21 cellular contexts compared by ENCODE assay signal in the genomic region with DNA sequence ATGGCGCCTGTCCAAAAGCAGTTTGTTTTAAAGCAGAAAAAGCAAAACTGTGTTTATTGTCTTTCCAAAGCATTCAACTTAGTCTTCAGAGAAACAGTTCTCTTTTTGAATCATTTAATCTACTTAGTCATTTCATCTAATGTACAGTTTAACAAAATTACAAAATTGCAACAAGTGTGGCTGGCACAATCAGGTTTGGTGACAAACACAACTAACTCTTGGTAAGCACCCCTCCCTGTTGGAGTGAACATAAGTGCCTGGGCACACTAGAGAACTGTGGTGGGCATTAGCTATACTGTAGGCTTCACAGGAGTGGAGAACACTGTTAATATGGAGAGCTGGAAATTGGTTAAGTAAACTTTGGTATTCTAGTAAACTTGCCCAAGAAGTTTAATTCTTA. TPM values are rescaled to one million over a fixed set of nuclear protein-coding genes. Genes with fewer than 3 reads are reported as not detected.
DNase-seq lines count a peak whose midpoint lies in the region; ATAC-seq, FAIRE-seq and TF ChIP-seq lines count a peak whose summit lies in the region.
"Had no signal": no experiment of that assay in that cellular context is flagged by ENCODE, and none has a peak within 500 bp of the region (broad histone marks: within the 10 kb centered on the region; RNA-seq: fewer than 3 reads in every experiment).

No MANE protein-coding gene starts in this region.

- H3K4me1 Mint-ChIP-seq in CD4-positive, alpha-beta T cell (ENCODE audit: low read depth) = peaks cover 64% of the 10 kb centered on the region
- H3K4me1 Mint-ChIP-seq in activated CD4-positive, alpha-beta memory T cell treated with anti-CD3 and anti-CD28 coated beads for 36 hours (ENCODE audit: low read depth) = peaks cover 59% of the 10 kb centered on the region
- peaks cover 55 to 65% of the 10 kb centered on the region in 2 donors for H3K4me1 Mint-ChIP-seq in immature natural killer cell
- H3K4me1 Mint-ChIP-seq in mesothelial cell of epicardium = peaks cover 26% of the 10 kb centered on the region
- H3K4me1 Mint-ChIP-seq in glutamatergic neuron (ENCODE audit: low read depth, unreplicated experiment) = peaks cover 2% of the 10 kb centered on the region

- TF ChIP-seq POLR2A in GM12892 (IDR thresholded peaks at IDR 0.05; ENCODE audit: low read depth, low read length) = no peak

- CTCF ChIA-PET in CD4-positive, alpha-beta T cell (lab: Charles Lee) = interaction anchor here (3.0 kb wide), 1 partner anchor 62 kb away, joined by 10 read pairs; no protein-coding TSS in a partner anchor
- CTCF ChIA-PET in activated CD4-positive, alpha-beta memory T cell treated with anti-CD3 and anti-CD28 coated beads for 36 hours (lab: Charles Lee) = interaction anchor here (1.0 to 5.0 kb wide), 2 partner anchors 16 to 62 kb away, joined by 4 to 42 read pairs; no protein-coding TSS in a partner anchor

- POLR2A ChIA-PET in CD4-positive, alpha-beta T cell (lab: Charles Lee) = interaction anchor here (2.2 kb wide), 1 partner anchor 62 kb away, joined by 17 read pairs; no protein-coding TSS in a partner anchor
- POLR2A ChIA-PET in activated CD4-positive, alpha-beta memory T cell treated with anti-CD3 and anti-CD28 coated beads for 36 hours (lab: Charles Lee) = interaction anchor here (1.0 to 3.2 kb wide), 2 partner anchors 16 to 62 kb away, joined by 7 to 14 read pairs; no protein-coding TSS in a partner anchor

- H3K9me3 ChIP-seq in CD4-positive, alpha-beta T cell (ENCODE audit: control insufficient read depth, low read length) = no peaks in the 10 kb centered on the region
- H3K9me3 ChIP-seq: Caco-2, left ventricle myocardium inferior, MG63 had no signal

- H3K27me3 ChIP-seq in CD4-positive, alpha-beta T cell (ENCODE audit: control insufficient read depth, insufficient read depth, low read length) = no peaks in the 10 kb centered on the region
- H3K27me3 ChIP-seq: MG63 had no signal

- H3K4me3 Mint-ChIP-seq in CD4-positive, alpha-beta T cell = no peak overlapping the region
- H3K4me3 Mint-ChIP-seq in activated CD4-positive, alpha-beta memory T cell treated with anti-CD3 and anti-CD28 coated beads for 36 hours = peak overlapping the region; percentile 37
- H3K4me3 Mint-ChIP-seq in immature natural killer cell (peak overlapping the region in 1 of 5 donors; percentile 86), mesothelial cell of epicardium (no peak overlapping the region), glutamatergic neuron (ENCODE audit: unreplicated experiment) (no peak overlapping the region)

- no peak for ATAC-seq in CD4-positive, alpha-beta T cell (ENCODE audit: poor library complexity)

- no peak for TF ChIP-seq CTCF in CD4-positive, alpha-beta T cell (IDR thresholded peaks at IDR 0.05)
- TF ChIP-seq CTCF in mesothelial cell of epicardium (IDR thresholded peaks at IDR 0.05; ENCODE audit: unreplicated experiment) (no peak), glutamatergic neuron (IDR thresholded peaks at IDR 0.05; ENCODE audit: partially characterized antibody, unreplicated experiment) (no peak)

- peak; percentile 63 for FAIRE-seq in GM12892 (lab: Jason Lieb, UNC)
- FAIRE-seq: small intestine had no signal

- DNase-seq in CD4-positive, alpha-beta T cell = no peak
- DNase-seq in GM12892 (ENCODE audit: insufficient read length) (no peak), immature natural killer cell (no peak), midbrain (lab: John Stamatoyannopoulos, UW) (no peak), mesothelial cell of epicardium (ENCODE audit: low spot score in 2 of 2, unreplicated experiment in 2 of 2) (no peak), glutamatergic neuron (no peak), NCI-H2029 treated with DMSO at 0.1 percent for 48 hours (lab: John Stamatoyannopoulos, UW) (no peak)
- DNase-seq in activated CD4-positive, alpha-beta memory T cell treated with anti-CD3 and anti-CD28 coated beads for 36 hours = peak; percentile 27
- DNase-seq: activated CD4-positive, alpha-beta T cell treated with anti-CD3 and anti-CD28 coated beads for 48 hours; anterior cingulate cortex; Caco-2; caudate nucleus; IMR-90; left ventricle myocardium inferior; MG63; NCI-H1436; NCI-H2171 treated with DMSO at 0.1 percent for 48 hours; NCI-H526; small intestine; stimulated activated CD4-positive, alpha-beta T cell treated with anti-CD3 and anti-CD28 coated beads, Interleukin-2, amount 100 ng/mL, for 48 hours had no signal

- no peak overlapping the region for H3K27ac ChIP-seq in CD4-positive, alpha-beta T cell (ENCODE audit: low read depth, low read length)
- H3K27ac ChIP-seq: HL-60, left ventricle myocardium inferior had no signal

- intact Hi-C loops in CD4-positive, alpha-beta T cell (cut with DNase I, micrococcal nuclease) = no loop called here
- intact Hi-C loops in activated CD4-positive, alpha-beta memory T cell treated with anti-CD3 and anti-CD28 coated beads for 36 hours (cut with micrococcal nuclease) = loop anchor here (1.0 kb wide), 1 partner anchor 16 kb away; no protein-coding TSS in a partner anchor

- peak overlapping the region; percentile 44 for H3K27ac Mint-ChIP-seq in CD4-positive, alpha-beta T cell
- H3K27ac Mint-ChIP-seq in activated CD4-positive, alpha-beta memory T cell treated with anti-CD3 and anti-CD28 coated beads for 36 hours = peak overlapping the region; percentile 74
- H3K27ac Mint-ChIP-seq in immature natural killer cell = peak overlapping the region; percentile 96 to 100 (median 98)
- no peak overlapping the region for H3K27ac Mint-ChIP-seq in mesothelial cell of epicardium
- H3K27ac Mint-ChIP-seq in glutamatergic neuron (ENCODE audit: unreplicated experiment) = no peak overlapping the region

- no peaks in the 10 kb centered on the region for H3K9me3 Mint-ChIP-seq in CD4-positive, alpha-beta T cell
- no peaks in the 10 kb centered on the region for H3K9me3 Mint-ChIP-seq in activated CD4-positive, alpha-beta memory T cell treated with anti-CD3 and anti-CD28 coated beads for 36 hours
- no peaks in the 10 kb centered on the region for H3K9me3 Mint-ChIP-seq in immature natural killer cell
- no peaks in the 10 kb centered on the region for H3K9me3 Mint-ChIP-seq in mesothelial cell of epicardium
- H3K9me3 Mint-ChIP-seq in glutamatergic neuron (ENCODE audit: unreplicated experiment) = no peaks in the 10 kb centered on the region

- H3K36me3 Mint-ChIP-seq in CD4-positive, alpha-beta T cell (ENCODE audit: low read depth) = no peaks in the 10 kb centered on the region
- peaks cover 2% of the 10 kb centered on the region for H3K36me3 Mint-ChIP-seq in activated CD4-positive, alpha-beta memory T cell treated with anti-CD3 and anti-CD28 coated beads for 36 hours
- H3K36me3 Mint-ChIP-seq in immature natural killer cell (no peaks in the 10 kb centered on the region), mesothelial cell of epicardium (no peaks in the 10 kb centered on the region), glutamatergic neuron (ENCODE audit: unreplicated experiment) (no peaks in the 10 kb centered on the region)

- H3K27me3 Mint-ChIP-seq in CD4-positive, alpha-beta T cell = no peaks in the 10 kb centered on the region
- H3K27me3 Mint-ChIP-seq in activated CD4-positive, alpha-beta memory T cell treated with anti-CD3 and anti-CD28 coated beads for 36 hours = no peaks in the 10 kb centered on the region
- H3K27me3 Mint-ChIP-seq in immature natural killer cell (ENCODE audit: low read depth in 3 of 3) (peaks cover 7 to 17% (median 14%) of the 10 kb centered on the region in 3 donors), mesothelial cell of epicardium (ENCODE audit: low read depth) (no peaks in the 10 kb centered on the region), glutamatergic neuron (ENCODE audit: unreplicated experiment) (no peaks in the 10 kb centered on the region)

RNA-seq across cellular contexts. Expression of gene CREM, which starts 6.9 kb away (rescaled TPM):
- 10 to 100 TPM; 65.7 to 67.0 TPM for total RNA-seq in CD4-positive, alpha-beta T cell
- 56.9 TPM for polyA plus RNA-seq in GM12892 (2012; ENCODE audit: missing spikeins)
- 100 to 1,000 TPM; 160 to 164 TPM for total RNA-seq in activated CD4-positive, alpha-beta memory T cell treated with anti-CD3 and anti-CD28 coated beads for 36 hours
- 10 to 100 TPM; 51.4 to 84.0 (median 59.1) TPM for polyA plus RNA-seq in immature natural killer cell
- total RNA-seq in mesothelial cell of epicardium (31.8 to 37.2 TPM (median 34.2 TPM) in 3 replicates), glutamatergic neuron (ENCODE audit: unreplicated experiment) (28.6 TPM)

RNA-seq across cellular contexts. Expression of gene CUL2, which starts 43.4 kb away (rescaled TPM):
- 10 to 100 TPM; 30.1 to 32.4 TPM for total RNA-seq in CD4-positive, alpha-beta T cell
- 31.6 TPM for polyA plus RNA-seq in GM12892 (2012; ENCODE audit: missing spikeins)
- 10 to 100 TPM; 39.7 to 43.3 TPM for total RNA-seq in activated CD4-positive, alpha-beta memory T cell treated with anti-CD3 and anti-CD28 coated beads for 36 hours
- 10 to 100 TPM; 15.8 to 34.2 (median 33.2) TPM for polyA plus RNA-seq in immature natural killer cell
- total RNA-seq in mesothelial cell of epicardium = 31.4 to 36.3 TPM (median 33.7 TPM) in 3 replicates
- total RNA-seq in glutamatergic neuron (ENCODE audit: unreplicated experiment) = 45.5 TPM

Comparison
In these comparisons a context has a peak if more than half of its experiments do, and no peak if none do; other contexts are left out.
1. H3K27ac Mint-ChIP-seq: peak in CD4-positive, alpha-beta T cell (single experiment), activated CD4-positive, alpha-beta memory T cell treated with anti-CD3 and anti-CD28 coated beads for 36 hours (single experiment) and immature natural killer cell (6 of 6); none in mesothelial cell of epicardium (single experiment) and glutamatergic neuron (single experiment).